8 cellular contexts compared by ENCODE assay signal in genomic region chr20:35511814-35512420, GRCh38. TPM values are rescaled to one million over a fixed set of nuclear protein-coding genes. Genes with fewer than 3 reads are reported as not detected.
DNase-seq lines count a peak whose midpoint lies in the region; ATAC-seq and TF ChIP-seq lines count a peak whose summit lies in the region.

No MANE protein-coding gene starts in this region.

- intact Hi-C loops in HCT116 (cut with micrococcal nuclease) (loop anchor here (2.0 kb wide), 2 partner anchors 93 to 373 kb away; no protein-coding TSS in a partner anchor), gastrocnemius medialis (cut with DNase I; ENCODE audit: low total_unique reads) (no loop called here)
- intact Hi-C loops in activated T-helper 1 cell treated with anti-CD3 and anti-CD28 coated beads, Interleukin-12 subunit alpha, Interleukin-12 subunit beta, Interleukin-2, Interleukin-4 antibody, amounts not matched to agents 30 ng/mL and 10 ng/mL and 1 ng/mL, durations not matched to agents 14 hours and 24 hours and 36 hours (cut with micrococcal nuclease): no loop called here

- POLR2A ChIA-PET in HCT116 (lab: Charles Lee): no interaction called here

- no peaks in the 10 kb centered on the region for H3K9me3 ChIP-seq in HCT116 (ENCODE audit: control insufficient read depth in 1 of 2, insufficient read depth in 1 of 2, low read depth in 1 of 2, low read length in 2 of 2)
- H3K9me3 ChIP-seq in gastrocnemius medialis: no peaks in the 10 kb centered on the region

- H3K4me3 Mint-ChIP-seq in activated T-helper 1 cell treated with anti-CD3 and anti-CD28 coated beads, Interleukin-12 subunit alpha, Interleukin-12 subunit beta, Interleukin-2, Interleukin-4 antibody, amounts not matched to agents 30 ng/mL and 10 ng/mL and 1 ng/mL, durations not matched to agents 14 hours and 24 hours and 36 hours: no peak overlapping the region

- RAD21 ChIA-PET in HCT116 (lab: Charles Lee; ENCODE audit: low non-redundant PET in 1 of 2, low total read pairs in 2 of 2, uncharacterized antibody in 2 of 2, unreplicated experiment in 2 of 2): interaction anchor here in 1 of 2 experiments (1.0 to 1.1 kb wide), 2 partner anchors 107 to 372 kb away, joined by 3 read pairs; no protein-coding TSS in a partner anchor

- no peaks in the 10 kb centered on the region for H3K9me2 ChIP-seq in HCT116 (ENCODE audit: insufficient read depth)

- H3K27ac ChIP-seq in HCT116 (ENCODE audit: low read depth, low read length): no peak overlapping the region
- no peak overlapping the region for H3K27ac ChIP-seq in gastrocnemius medialis

- no peaks in the 10 kb centered on the region for H3K79me2 ChIP-seq in HCT116 (ENCODE audit: insufficient read depth, low read length)

- peak; percentile 91 for TF ChIP-seq RAD21 in HCT116 (IDR thresholded peaks at IDR 0.05; ENCODE audit: low read depth)

- BruUV-seq in HCT116 (replicated peaks; lab: Mats Ljungman, UMichigan): no TSS peak

- no peaks in the 10 kb centered on the region for H3K27me3 Mint-ChIP-seq in activated T-helper 1 cell treated with anti-CD3 and anti-CD28 coated beads, Interleukin-12 subunit alpha, Interleukin-12 subunit beta, Interleukin-2, Interleukin-4 antibody, amounts not matched to agents 30 ng/mL and 10 ng/mL and 1 ng/mL, durations not matched to agents 14 hours and 24 hours and 36 hours (ENCODE audit: insufficient read depth)

- H3K4me1 ChIP-seq in HCT116 (ENCODE audit: control insufficient read depth in 1 of 2, insufficient read depth in 2 of 2, low read length in 2 of 2): peaks cover 13 to 17% of the 10 kb centered on the region in 2 experiments
- peaks cover 0 to 6% of the 10 kb centered on the region in 2 donors for H3K4me1 ChIP-seq in gastrocnemius medialis

- H3K9ac ChIP-seq in HCT116 (ENCODE audit: low read length): no peak overlapping the region

- H2AFZ ChIP-seq in HCT116 (ENCODE audit: low read depth, low read length, poor library complexity, severe bottlenecking): no peak overlapping the region

- DNase-seq in AG20443 (ENCODE audit: low spot score) (peak; percentile 60), HCT116 (ENCODE audit: low read depth, low spot score) (no peak), foreskin melanocyte (peak; percentile 28), gastrocnemius medialis (no peak), SIG-M5 treated with dmso at 0.1 percent for 504 hours (lab: John Stamatoyannopoulos, UW; ENCODE audit: unreplicated experiment) (no peak)
- no peak for DNase-seq in activated T-helper 1 cell treated with anti-CD3 and anti-CD28 coated beads, Interleukin-12 subunit alpha, Interleukin-12 subunit beta, Interleukin-2, Interleukin-4 antibody, amounts not matched to agents 30 ng/mL and 10 ng/mL and 1 ng/mL, durations not matched to agents 14 hours and 24 hours and 36 hours (ENCODE audit: low spot score)

- no peak overlapping the region for H3K4me2 ChIP-seq in HCT116 (ENCODE audit: low read length)

- H4K20me1 ChIP-seq in HCT116 (ENCODE audit: insufficient read depth): no peaks in the 10 kb centered on the region

- H3K36me3 ChIP-seq in HCT116 (ENCODE audit: control insufficient read depth in 1 of 2, insufficient read depth in 2 of 2, low read length in 2 of 2) (peaks cover 12 to 16% of the 10 kb centered on the region in 2 experiments; a peak in 2 of 4 replicates), gastrocnemius medialis (peaks cover 0 to 25% of the 10 kb centered on the region in 2 donors)

- H3K4me1 Mint-ChIP-seq in activated T-helper 1 cell treated with anti-CD3 and anti-CD28 coated beads, Interleukin-12 subunit alpha, Interleukin-12 subunit beta, Interleukin-2, Interleukin-4 antibody, amounts not matched to agents 30 ng/mL and 10 ng/mL and 1 ng/mL, durations not matched to agents 14 hours and 24 hours and 36 hours (ENCODE audit: low read depth): peaks cover 4% of the 10 kb centered on the region

- peak; percentile 35; the same call in 1 of the 2 replicates for ATAC-seq in HCT116
- peak; percentile 38; the same call in 2 of the 3 replicates for ATAC-seq in SK-N-SH treated with all-trans-retinoic acid at 6 μM for 48 hours
- ATAC-seq in gastrocnemius medialis: no peak
- ATAC-seq in HG03108 (IDR thresholded peaks at IDR 0.05; ENCODE audit: unreplicated experiment): no peak

- no peak overlapping the region for H3K27ac Mint-ChIP-seq in activated T-helper 1 cell treated with anti-CD3 and anti-CD28 coated beads, Interleukin-12 subunit alpha, Interleukin-12 subunit beta, Interleukin-2, Interleukin-4 antibody, amounts not matched to agents 30 ng/mL and 10 ng/mL and 1 ng/mL, durations not matched to agents 14 hours and 24 hours and 36 hours

- H3K4me3 ChIP-seq in HCT116 (replicated peaks in 1 of 2; ENCODE audit: low read depth in 1 of 2, low read length in 2 of 2): no peak overlapping the region
- H3K4me3 ChIP-seq in gastrocnemius medialis: no peak overlapping the region

- TF ChIP-seq POLR2A in HCT116 (IDR thresholded peaks at IDR 0.05; ENCODE audit: borderline replicate concordance, extremely low read depth, insufficient read depth, insufficient read length) (no peak), gastrocnemius medialis (IDR thresholded peaks at IDR 0.05) (no peak)

- TF ChIP-seq CTCF in HCT116 (IDR thresholded peaks at IDR 0.05 in 2 of 3, conservative IDR thresholded peaks at IDR 0.05 in 1 of 3; ENCODE audit: borderline replicate concordance in 1 of 3, insufficient read depth in 1 of 3, low read depth in 2 of 3, low read length in 2 of 3) (peak; percentile 67 to 85 (median 73); a peak in 5 of 6 replicates), gastrocnemius medialis (IDR thresholded peaks at IDR 0.05 in 4 of 5, conservative IDR thresholded peaks at IDR 0.05 in 1 of 5) (peak in 3 of 5 experiments; percentile 32 to 44 (median 32))

- H3K9me3 Mint-ChIP-seq in activated T-helper 1 cell treated with anti-CD3 and anti-CD28 coated beads, Interleukin-12 subunit alpha, Interleukin-12 subunit beta, Interleukin-2, Interleukin-4 antibody, amounts not matched to agents 30 ng/mL and 10 ng/mL and 1 ng/mL, durations not matched to agents 14 hours and 24 hours and 36 hours: no peaks in the 10 kb centered on the region

- CTCF ChIA-PET in HCT116 (lab: Charles Lee): interaction anchor here (0.8 to 3.6 kb wide), 2 partner anchors 189 to 435 kb away, joined by 3 to 9 read pairs; no protein-coding TSS in a partner anchor

- in situ Hi-C loops in gastrocnemius medialis (cut with MboI; ENCODE audit: low sequenced_read_pairs in 4 of 4): no loop called here

- H3K36me3 Mint-ChIP-seq in activated T-helper 1 cell treated with anti-CD3 and anti-CD28 coated beads, Interleukin-12 subunit alpha, Interleukin-12 subunit beta, Interleukin-2, Interleukin-4 antibody, amounts not matched to agents 30 ng/mL and 10 ng/mL and 1 ng/mL, durations not matched to agents 14 hours and 24 hours and 36 hours (ENCODE audit: low read depth): peaks cover 34% of the 10 kb centered on the region

- H3K27me3 ChIP-seq in HCT116 (ENCODE audit: insufficient read depth, low read length) (no peaks in the 10 kb centered on the region), gastrocnemius medialis (no peaks in the 10 kb centered on the region)

TF ChIP-seq in HCT116, 20 proteins besides CTCF, POLR2A, EP300 and RAD21 (continues in another document):
- TF ChIP-seq SRF (IDR thresholded peaks at IDR 0.05; ENCODE audit: low read depth) (no peak), EGR1 (IDR thresholded peaks at IDR 0.05; ENCODE audit: low read depth) (no peak), POLR2AphosphoS5 (IDR thresholded peaks at IDR 0.05; ENCODE audit: low read depth, low read length) (no peak), ELF1 (IDR thresholded peaks at IDR 0.05; ENCODE audit: borderline replicate concordance, low read depth) (no peak)

TF ChIP-seq in SK-N-SH treated with all-trans-retinoic acid at 6 μM for 48 hours, 23 proteins besides CTCF, POLR2A, EP300 and RAD21 (continues in another document):
- TF ChIP-seq ZNF70 (CRISPR knock-in tag; IDR thresholded peaks at IDR 0.05): no peak
- no peak for TF ChIP-seq ESRRG (CRISPR knock-in tag; IDR thresholded peaks at IDR 0.05)
- TF ChIP-seq CREB5 (CRISPR knock-in tag; IDR thresholded peaks at IDR 0.05; ENCODE audit: low read depth): no peak
- no peak for TF ChIP-seq BACH2 (CRISPR knock-in tag; IDR thresholded peaks at IDR 0.05; ENCODE audit: borderline replicate concordance)
- no peak for TF ChIP-seq RARB (CRISPR knock-in tag; IDR thresholded peaks at IDR 0.05)

RNA-seq across cellular contexts. Expression of gene C20orf173, which starts 17.5 kb away (rescaled TPM):
- not detected for total RNA-seq in HCT116 (2021; ENCODE audit: unreplicated experiment)
- polyA plus RNA-seq in HCT116 (2012): not detected in 2 replicates
- not detected for total RNA-seq in gastrocnemius medialis
- not detected in 2 replicates for total RNA-seq in activated T-helper 1 cell treated with anti-CD3 and anti-CD28 coated beads, Interleukin-12 subunit alpha, Interleukin-12 subunit beta, Interleukin-2, Interleukin-4 antibody, amounts not matched to agents 30 ng/mL and 10 ng/mL and 1 ng/mL, durations not matched to agents 14 hours and 24 hours and 36 hours

RNA-seq across cellular contexts. Expression of gene ERGIC3, which starts 30.0 kb away (rescaled TPM):
- total RNA-seq in HCT116 (2021; ENCODE audit: unreplicated experiment) (229 TPM), gastrocnemius medialis (10 to 100 TPM; 82.5 to 91.0 (median 89.2) TPM)
- 466 and 560 TPM in 2 replicates for polyA plus RNA-seq in HCT116 (2012)
- total RNA-seq in activated T-helper 1 cell treated with anti-CD3 and anti-CD28 coated beads, Interleukin-12 subunit alpha, Interleukin-12 subunit beta, Interleukin-2, Interleukin-4 antibody, amounts not matched to agents 30 ng/mL and 10 ng/mL and 1 ng/mL, durations not matched to agents 14 hours and 24 hours and 36 hours: 132 and 137 TPM in 2 replicates

RNA-seq across cellular contexts. Expression of gene CEP250, which starts 56.5 kb away (rescaled TPM):
- total RNA-seq in HCT116 (2021; ENCODE audit: unreplicated experiment) (42.3 TPM), gastrocnemius medialis (10 to 100 TPM; 10.9 to 13.9 (median 12.8) TPM)
- polyA plus RNA-seq in HCT116 (2012): 25.9 and 32.2 TPM in 2 replicates
- total RNA-seq in activated T-helper 1 cell treated with anti-CD3 and anti-CD28 coated beads, Interleukin-12 subunit alpha, Interleukin-12 subunit beta, Interleukin-2, Interleukin-4 antibody, amounts not matched to agents 30 ng/mL and 10 ng/mL and 1 ng/mL, durations not matched to agents 14 hours and 24 hours and 36 hours: 44.4 and 45.6 TPM in 2 replicates

Comparison
In these comparisons a context has a peak if more than half of its experiments do, and no peak if none do; other contexts are left out.
1. DNase-seq: peak in AG20443 (single experiment) and foreskin melanocyte (single experiment); none in HCT116 (single experiment), gastrocnemius medialis (0 of 2), SIG-M5 treated with dmso at 0.1 percent for 504 hours (single experiment) and activated T-helper 1 cell treated with anti-CD3 and anti-CD28 coated beads, Interleukin-12 subunit alpha, Interleukin-12 subunit beta, Interleukin-2, Interleukin-4 antibody, amounts not matched to agents 30 ng/mL and 10 ng/mL and 1 ng/mL, durations not matched to agents 14 hours and 24 hours and 36 hours (single experiment).
2. ATAC-seq: peak in HCT116 (single experiment) and SK-N-SH treated with all-trans-retinoic acid at 6 μM for 48 hours (single experiment); none in gastrocnemius medialis (0 of 2) and HG03108 (single experiment).